ENCODE assay signal across 22 cellular contexts in the genomic region with DNA sequence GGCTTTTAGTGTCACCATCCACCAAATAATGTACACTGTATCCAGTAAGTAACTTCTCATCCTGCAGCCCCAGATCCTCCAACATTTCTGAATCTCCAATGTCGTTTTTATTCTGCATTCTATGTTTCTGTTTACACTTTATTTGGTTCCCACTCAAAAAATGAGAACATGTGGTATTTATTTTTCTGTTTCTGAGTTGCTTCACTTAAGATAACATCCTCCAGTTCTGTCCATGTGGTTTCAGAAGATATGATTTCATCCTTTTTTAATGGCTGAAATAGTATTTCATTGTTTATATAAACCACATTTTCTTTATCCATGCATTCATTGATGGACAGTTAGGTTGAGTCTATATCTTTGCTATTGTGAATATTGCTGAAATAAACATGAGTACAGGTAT.
"Had no signal": no experiment of that assay in that cellular context is flagged by ENCODE, and none has a peak within 500 bp of the region (broad histone marks: within the 10 kb centered on the region; RNA-seq: fewer than 3 reads in every experiment).

No MANE protein-coding gene starts in this region.

- H3K36me3 ChIP-seq: esophagus squamous epithelium, gastroesophageal sphincter, neutrophil, ovary, prostate gland had no signal

- H3K27me3 ChIP-seq: body of pancreas, esophagus squamous epithelium, gastroesophageal sphincter, neutrophil, ovary had no signal

- H3K27ac ChIP-seq: body of pancreas, esophagus squamous epithelium, gastroesophageal sphincter, neutrophil, ovary, prostate gland, VCaP had no signal

- H3K9me3 ChIP-seq: body of pancreas, esophagus squamous epithelium, gastroesophageal sphincter, neutrophil, ovary, prostate gland had no signal

- DNase-seq: activated CD4-positive, alpha-beta T cell treated with anti-CD3 and anti-CD28 coated beads, Interleukin-2, amount 10 ng/mL, durations not matched to agents 7 days and 5 days; activated CD8-positive, alpha-beta memory T cell treated with anti-CD3 and anti-CD28 coated beads, Interleukin-2, amount 10 ng/mL, durations not matched to agents 7 days and 5 days; activated CD8-positive, alpha-beta T cell treated with anti-CD3 and anti-CD28 coated beads for 36 hours; activated effector memory CD4-positive, alpha-beta T cell treated with anti-CD3 and anti-CD28 coated beads, Interleukin-2, amount 50 U/mL, for 16 hours; activated naive CD4-positive, alpha-beta T cell treated with anti-CD3 and anti-CD28 coated beads, Interleukin-2, amount 10 ng/mL, durations not matched to agents 7 days and 5 days; activated T-cell treated with anti-CD3 and anti-CD28 coated beads for 4 hours; anterior cingulate cortex; body of pancreas; dermis blood vessel endothelial cell; effector memory CD4-positive, alpha-beta T cell; esophagus squamous epithelium; head of caudate nucleus; islet precursor cell; left cardiac atrium; ovary; stimulated activated CD4-positive, alpha-beta T cell treated with anti-CD3 and anti-CD28 coated beads, Interleukin-4, amount 100 ng/mL, for 4 hours; stimulated activated naive CD8-positive, alpha-beta T cell treated with anti-CD3 and anti-CD28 coated beads, Interleukin-15, Interleukin-2, amounts not matched to agents 100 U/mL and 50 U/mL, for 24 hours had no signal

- H3K4me1 ChIP-seq: body of pancreas, esophagus squamous epithelium, gastroesophageal sphincter, prostate gland had no signal

- H3K4me3 ChIP-seq: body of pancreas, esophagus squamous epithelium, gastroesophageal sphincter, ovary, prostate gland had no signal

- ATAC-seq: activated CD4-positive, CD25-positive, alpha-beta regulatory T cell treated with anti-CD3 and anti-CD28 coated beads, Interleukin-2, amount 50 U/mL, for 24 hours; activated CD8-positive, alpha-beta memory T cell treated with anti-CD3 and anti-CD28 coated beads, Interleukin-2, amount 10 ng/mL, durations not matched to agents 7 days and 5 days; activated CD8-positive, alpha-beta T cell treated with anti-CD3 and anti-CD28 coated beads for 36 hours; body of pancreas; gastroesophageal sphincter; left cardiac atrium; stimulated activated naive CD8-positive, alpha-beta T cell treated with anti-CD3 and anti-CD28 coated beads, Interleukin-15, Interleukin-2, amounts not matched to agents 100 U/mL and 50 U/mL, for 24 hours had no signal
